In the genomic region with DNA sequence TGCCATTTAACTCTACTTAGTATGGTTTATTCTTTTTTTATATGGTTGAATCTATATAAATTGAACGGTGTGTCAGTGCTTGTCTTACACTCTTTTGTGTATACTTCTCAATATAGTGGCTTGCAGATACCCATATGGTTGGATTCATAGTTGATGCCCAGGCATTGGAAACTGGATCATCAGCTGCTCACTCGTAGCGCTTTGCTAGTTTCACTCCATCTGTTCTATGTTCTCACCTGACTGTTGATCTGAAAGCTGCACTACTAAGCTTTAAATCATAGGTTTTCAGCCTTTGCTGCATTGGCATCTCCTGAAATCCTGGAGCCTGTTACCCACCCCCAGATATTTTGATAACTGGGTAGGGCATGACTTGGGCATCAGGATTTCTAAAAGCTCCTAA, we compare ENCODE assay signal across 6 cellular contexts.
"Had no signal": no experiment of that assay in that cellular context is flagged by ENCODE, and none has a peak within 500 bp of the region (broad histone marks: within the 10 kb centered on the region; RNA-seq: fewer than 3 reads in every experiment).

No MANE protein-coding gene starts in this region.

- H3K27ac Mint-ChIP-seq: GM23338, H9 had no signal

- H3K4me2 ChIP-seq: GM23338 had no signal

- H3K9me3 Mint-ChIP-seq: GM23338, H9 had no signal

- H3K4me3 ChIP-seq: GM23338, K562 had no signal

- DNase-seq: H9, HCEC 1CT, IMR-90, KG1 had no signal

- ATAC-seq: GM23338, K562 had no signal

- H2AFZ ChIP-seq: GM23338 had no signal
